ENCODE assay signal across 1 cellular context in the genomic region with DNA sequence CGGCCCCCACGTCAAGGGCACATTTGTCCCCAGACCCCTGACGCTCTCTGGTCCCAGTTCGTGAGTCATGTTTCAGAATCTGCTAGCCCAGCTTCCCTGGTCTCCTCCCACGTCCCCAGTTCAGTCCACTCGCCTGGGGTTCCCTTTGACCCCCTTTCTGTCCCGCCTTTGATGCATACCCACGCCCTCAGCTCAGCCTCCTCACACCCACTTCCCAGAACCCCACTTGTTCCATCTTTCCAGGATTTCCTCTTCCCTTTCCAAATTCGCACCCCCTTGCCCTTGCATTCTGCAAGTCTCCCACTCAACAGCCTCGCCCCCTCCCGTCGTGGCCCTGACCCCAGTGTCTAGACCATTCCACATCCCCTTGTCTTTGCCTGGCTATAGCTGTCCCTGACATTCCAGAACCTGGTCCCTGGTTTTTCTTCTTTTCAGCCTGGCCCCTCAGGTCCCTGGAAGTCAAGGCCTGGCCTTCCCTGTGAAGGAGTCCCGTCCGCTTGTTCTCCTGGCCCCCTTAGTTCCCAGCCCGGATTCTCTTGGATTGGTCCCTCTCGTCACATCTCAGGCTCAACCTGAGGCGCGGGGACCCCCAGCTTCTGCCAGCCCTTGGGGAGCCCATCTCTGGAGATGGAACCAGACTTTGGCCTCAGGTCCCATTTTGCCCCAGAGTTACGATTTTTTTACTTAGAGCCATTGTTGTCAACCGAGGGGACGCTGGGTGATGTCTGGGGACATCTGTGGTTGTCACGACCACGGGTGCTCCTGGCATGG.
TF ChIP-seq lines count a peak whose summit lies in the region.

No MANE protein-coding gene starts in this region.

TF ChIP-seq in A549, 52 proteins besides CTCF, POLR2A, EP300 and RAD21 (continued from another document):
- TF ChIP-seq E2F6 (IDR thresholded peaks at IDR 0.05; ENCODE audit: borderline replicate concordance, low read depth) (no peak), ZC3H11A (IDR thresholded peaks at IDR 0.05) (no peak)
